Comparison of ENCODE assay signal across 8 cellular contexts in genomic region chr6:143745160-143746133, GRCh38.
DNase-seq lines count a peak whose midpoint lies in the region; ATAC-seq and TF ChIP-seq lines count a peak whose summit lies in the region.

No MANE protein-coding gene starts in this region.

- H3K27me3 Mint-ChIP-seq in HFFc6 (ENCODE audit: insufficient read depth) = no peaks in the 10 kb centered on the region

- H3K4me3 Mint-ChIP-seq in HFFc6 = 0 out of 2 replicates have a peak overlapping the region, but pooled peaks have one; percentile 2

- H3K27me3 ChIP-seq in right atrium auricular region = no peaks in the 10 kb centered on the region

- peaks cover 42% of the 10 kb centered on the region for H3K4me1 Mint-ChIP-seq in HFFc6 (ENCODE audit: low read depth)

- peak overlapping the region; percentile 59 for H3K27ac Mint-ChIP-seq in HFFc6

- peak overlapping the region in 1 of 2 donors; percentile 26 for H3K4me3 ChIP-seq in right atrium auricular region
- no peak overlapping the region for H3K4me3 ChIP-seq in skeletal muscle cell (ENCODE audit: low read depth, low read length)

- peaks cover 27% of the 10 kb centered on the region for H3K36me3 Mint-ChIP-seq in HFFc6 (ENCODE audit: low read depth)

- TF ChIP-seq CTCF in HFFc6 (IDR thresholded peaks at IDR 0.05) = no peak
- TF ChIP-seq CTCF in VCaP (conservative IDR thresholded peaks at IDR 0.05) = no peak
- TF ChIP-seq CTCF in right atrium auricular region (IDR thresholded peaks at IDR 0.05) = no peak
- TF ChIP-seq CTCF in GM10266 (IDR thresholded peaks at IDR 0.05; ENCODE audit: control insufficient read depth, insufficient read depth, low read depth, missing control alignments) = no peak

- H3K9me3 ChIP-seq in right atrium auricular region = no peaks in the 10 kb centered on the region

- no peak for ATAC-seq in GM21526 (IDR thresholded peaks at IDR 0.05; ENCODE audit: low FRiP score, unreplicated experiment)

- H3K27ac ChIP-seq in VCaP (peak overlapping the region; percentile 84), right atrium auricular region (peak overlapping the region; percentile 59 to 69)

- H3K4me1 ChIP-seq in right atrium auricular region = peaks cover 0 to 62% of the 10 kb centered on the region in 2 donors

- no peaks in the 10 kb centered on the region for H3K36me3 ChIP-seq in right atrium auricular region

- no peaks in the 10 kb centered on the region for H3K9me3 Mint-ChIP-seq in HFFc6

- DNase-seq in HFFc6 = peak; percentile 13
- DNase-seq in right atrium auricular region (ENCODE audit: low spot score) = no peak
- DNase-seq in skeletal muscle cell (ENCODE audit: low read depth) = peak; percentile 18
- no peak for DNase-seq in RKO (ENCODE audit: low spot score)
- DNase-seq in RPMI8226 = no peak
- no peak for DNase-seq in GM10266 (ENCODE audit: extremely low spot score)

Comparison
In these comparisons a context has a peak if more than half of its experiments do, and no peak if none do; other contexts are left out.
1. DNase-seq: peak in HFFc6 (single experiment) and skeletal muscle cell (single experiment); none in right atrium auricular region (single experiment), RKO (single experiment), RPMI8226 (single experiment) and GM10266 (single experiment).